8 cellular contexts compared by ENCODE assay signal in genomic region chr9:87445646-87446045, GRCh38. TPM values are rescaled to one million over a fixed set of nuclear protein-coding genes. Genes with fewer than 3 reads are reported as not detected.
DNase-seq lines count a peak whose midpoint lies in the region; ATAC-seq and TF ChIP-seq lines count a peak whose summit lies in the region.

No MANE protein-coding gene starts in this region.

- no peak overlapping the region for H3K56ac ChIP-seq in IMR-90 (ENCODE audit: extremely low read depth, insufficient read depth, low read length)

- in situ Hi-C loops in IMR-90 (cut with MboI; ENCODE audit: low sequenced_read_pairs): no loop called here

- no peak overlapping the region for H2BK120ac ChIP-seq in IMR-90 (ENCODE audit: low read depth, low read length)

- no peak overlapping the region for H3K9ac ChIP-seq in IMR-90 (ENCODE audit: low read depth, low read length)

- H3K36me3 ChIP-seq in IMR-90 (ENCODE audit: control insufficient read depth, insufficient read depth, low read length): no peaks in the 10 kb centered on the region

- H4K5ac ChIP-seq in IMR-90 (ENCODE audit: low read depth, low read length): 0 out of 2 replicates have a peak overlapping the region, but pooled peaks have one; percentile 78

- no peak overlapping the region for H3K23ac ChIP-seq in IMR-90 (ENCODE audit: low read depth, low read length)

- no CpG with 5 or more reads among the region's 5 CpGs for whole genome bisulfite sequencing in IMR-90 (ENCODE audit: extremely low coverage in 2 of 2, insufficient read length in 1 of 2), 2 experiments

- no peak for TF ChIP-seq POLR2A in IMR-90 (IDR thresholded peaks at IDR 0.05; ENCODE audit: low read depth, low read length)

- no peak for TF ChIP-seq RAD21 in IMR-90 (IDR thresholded peaks at IDR 0.05; ENCODE audit: low read length)

- H4K20me1 ChIP-seq in IMR-90 (ENCODE audit: insufficient read depth, low read length): no peaks in the 10 kb centered on the region

- no peak overlapping the region for H3K27ac ChIP-seq in IMR-90 (ENCODE audit: insufficient read depth, low read length)

- H2BK20ac ChIP-seq in IMR-90 (ENCODE audit: low read depth, low read length): no peak overlapping the region

- no TSS peak for BruUV-seq in IMR-90 (replicated peaks; lab: Mats Ljungman, UMichigan)

- CTCF ChIA-PET in IMR-90 (lab: Yijun Ruan, JAX): interaction anchor here (0.6 kb wide), 1 partner anchor 75 kb away, joined by 3 read pairs; no protein-coding TSS in a partner anchor

- H3K27me3 ChIP-seq in IMR-90 (ENCODE audit: control insufficient read depth, insufficient read depth, low read length): peaks cover 1% of the 10 kb centered on the region; the same call in 1 of the 2 replicates

- H2BK15ac ChIP-seq in IMR-90 (ENCODE audit: low read depth, low read length): no peak overlapping the region

- H3K18ac ChIP-seq in IMR-90 (ENCODE audit: low read depth, low read length): no peak overlapping the region

- no peak overlapping the region for H2AK5ac ChIP-seq in IMR-90 (ENCODE audit: low read depth, low read length)

- TF ChIP-seq CTCF in IMR-90 (conservative IDR thresholded peaks at IDR 0.05; ENCODE audit: low read depth, low read length): no peak

- H4K91ac ChIP-seq in IMR-90 (ENCODE audit: insufficient read depth, low read depth, low read length): no peak overlapping the region

- no peaks in the 10 kb centered on the region for H3K4me1 ChIP-seq in IMR-90 (ENCODE audit: control insufficient read depth, insufficient read depth, low read length)

- no peak overlapping the region for H3K4ac ChIP-seq in IMR-90 (ENCODE audit: low read depth, low read length)

- peak; percentile 39 for DNase-seq in NCI-H2029 (lab: John Stamatoyannopoulos, UW)
- DNase-seq in NCI-H2029 treated with DMSO at 0.1 percent for 48 hours (lab: John Stamatoyannopoulos, UW): no peak
- peak; percentile 1 for DNase-seq in IMR-90
- peak; percentile 41 for DNase-seq in astrocyte of the hippocampus (ENCODE audit: low read depth, low spot score)
- DNase-seq in left colon: peak; percentile 16 to 34
- DNase-seq in LoVo (ENCODE audit: low spot score): no peak
- DNase-seq in NCI-H1694 treated with DMSO at 0.1 percent for 48 hours (lab: John Stamatoyannopoulos, UW): no peak

- no peak overlapping the region for H2AFZ ChIP-seq in IMR-90 (replicated peaks; ENCODE audit: low read length, poor library complexity)

- dilution Hi-C loops in IMR-90 (cut with HindIII; ENCODE audit: low sequenced_read_pairs, unreplicated experiment): no loop called here

- no peaks in the 10 kb centered on the region for H3K9me3 ChIP-seq in IMR-90 (ENCODE audit: control insufficient read depth, insufficient read depth, low read length)

- H3K4me2 ChIP-seq in IMR-90 (ENCODE audit: low read depth, low read length): peak overlapping the region; percentile 84

- POLR2A ChIA-PET in IMR-90 (lab: Charles Lee; ENCODE audit: unreplicated experiment): no interaction called here

- H2BK5ac ChIP-seq in IMR-90 (ENCODE audit: low read depth, low read length, poor library complexity, severe bottlenecking): no peak overlapping the region

- H3K14ac ChIP-seq in IMR-90 (replicated peaks; ENCODE audit: low read depth, low read length): no peak overlapping the region

- H3K4me3 ChIP-seq in IMR-90 (ENCODE audit: insufficient read depth, low read depth, low read length): peak overlapping the region; percentile 43; the same call in 1 of the 2 replicates

- H4K8ac ChIP-seq in IMR-90 (ENCODE audit: low read depth in 2 of 2, low read length in 2 of 2): peak overlapping the region in 1 of 2 experiments; percentile 60; a peak in 1 of 4 replicates

- ATAC-seq in GM21526 (IDR thresholded peaks at IDR 0.05; ENCODE audit: low FRiP score, unreplicated experiment): peak; percentile 96
- peak; percentile 75 for ATAC-seq in IMR-90 (ENCODE audit: low read depth)
- peak; percentile 77 for ATAC-seq in left colon

- no peaks in the 10 kb centered on the region for H3K79me1 ChIP-seq in IMR-90 (ENCODE audit: low read depth in 1 of 2, low read length in 2 of 2)

- H3K9me1 ChIP-seq in IMR-90 (ENCODE audit: insufficient read depth, low read length): no peaks in the 10 kb centered on the region

- no peak overlapping the region for H2AK9ac ChIP-seq in IMR-90 (replicated peaks; ENCODE audit: low read depth, low read length, poor library complexity)

- intact Hi-C loops in IMR-90 (cut with micrococcal nuclease) (no loop called here), left colon (cut with DNase I, micrococcal nuclease) (no loop called here)

TF ChIP-seq in IMR-90, 13 proteins besides CTCF, POLR2A, EP300 and RAD21:
- TF ChIP-seq CEBPB (IDR thresholded peaks at IDR 0.05; ENCODE audit: low read depth, low read length) (no peak), BHLHE40 (IDR thresholded peaks at IDR 0.05; ENCODE audit: low read depth, low read length) (no peak), ELK1 (IDR thresholded peaks at IDR 0.05; ENCODE audit: borderline replicate concordance, low read depth, low read length) (no peak), CHD1 (IDR thresholded peaks at IDR 0.05; ENCODE audit: low read depth, low read length) (no peak), MAZ (IDR thresholded peaks at IDR 0.05; ENCODE audit: borderline replicate concordance, low read depth, low read length) (no peak), MXI1 (IDR thresholded peaks at IDR 0.05; ENCODE audit: borderline replicate concordance, low read depth, low read length) (no peak), RCOR1 (IDR thresholded peaks at IDR 0.05; ENCODE audit: insufficient replicate concordance, low read length) (no peak), RFX5 (IDR thresholded peaks at IDR 0.05; ENCODE audit: low read depth, low read length) (no peak), SMC3 (IDR thresholded peaks at IDR 0.05; ENCODE audit: low read depth, low read length) (no peak), MAFK (IDR thresholded peaks at IDR 0.05; ENCODE audit: low read depth, low read length) (no peak), FOS (IDR thresholded peaks at IDR 0.05; ENCODE audit: low read depth, low read length) (no peak), NFE2L2 (IDR thresholded peaks at IDR 0.05; ENCODE audit: low read depth, low read length) (no peak)
- TF ChIP-seq, protein P1, sequence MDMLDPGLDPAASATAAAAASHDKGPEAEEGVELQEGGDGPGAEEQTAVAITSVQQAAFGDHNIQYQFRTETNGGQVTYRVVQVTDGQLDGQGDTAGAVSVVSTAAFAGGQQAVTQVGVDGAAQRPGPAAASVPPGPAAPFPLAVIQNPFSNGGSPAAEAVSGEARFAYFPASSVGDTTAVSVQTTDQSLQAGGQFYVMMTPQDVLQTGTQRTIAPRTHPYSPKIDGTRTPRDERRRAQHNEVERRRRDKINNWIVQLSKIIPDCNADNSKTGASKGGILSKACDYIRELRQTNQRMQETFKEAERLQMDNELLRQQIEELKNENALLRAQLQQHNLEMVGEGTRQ (IDR thresholded peaks at IDR 0.05; ENCODE audit: low read depth, low read length): no peak

RNA-seq across cellular contexts. Expression of gene DAPK1, which starts 52.0 kb away (rescaled TPM):
- total RNA-seq in IMR-90 (2012; rRNA removed) (under 0.01 TPM in 2 replicates), left colon (10 to 100 TPM; 10.4 to 22.8 TPM)
- polyA plus RNA-seq in IMR-90 (2012; rRNA removed): 0.01 and 0.03 TPM in 2 replicates
- 0.03 and 0.04 TPM in 2 replicates for polyA plus RNA-seq in IMR-90 (2012; cell fraction: cytosol; rRNA removed)
- polyA plus RNA-seq in IMR-90 (2012; cell fraction: nucleus; rRNA removed; ENCODE audit: low replicate concordance): 0.03 and 0.07 TPM in 2 replicates

Comparison
In these comparisons a context has a peak if more than half of its experiments do, and no peak if none do; other contexts are left out.
1. DNase-seq: peak in NCI-H2029 (single experiment), IMR-90 (single experiment), astrocyte of the hippocampus (single experiment) and left colon (2 of 2); none in NCI-H2029 treated with DMSO at 0.1 percent for 48 hours (single experiment), LoVo (single experiment) and NCI-H1694 treated with DMSO at 0.1 percent for 48 hours (single experiment).
2. RNA of gene DAPK1, which starts 52.0 kb away (total RNA-seq): 10.4 to 22.8 TPM in left colon; under 0.01 TPM in IMR-90; every median in the first group is over 10 times any median in the second.
3. Peak in every context shown above with its lines, with median percentiles within 50 percentile points of each other: ATAC-seq.